Comparison of ENCODE assay signal across 34 cellular contexts in the genomic region with DNA sequence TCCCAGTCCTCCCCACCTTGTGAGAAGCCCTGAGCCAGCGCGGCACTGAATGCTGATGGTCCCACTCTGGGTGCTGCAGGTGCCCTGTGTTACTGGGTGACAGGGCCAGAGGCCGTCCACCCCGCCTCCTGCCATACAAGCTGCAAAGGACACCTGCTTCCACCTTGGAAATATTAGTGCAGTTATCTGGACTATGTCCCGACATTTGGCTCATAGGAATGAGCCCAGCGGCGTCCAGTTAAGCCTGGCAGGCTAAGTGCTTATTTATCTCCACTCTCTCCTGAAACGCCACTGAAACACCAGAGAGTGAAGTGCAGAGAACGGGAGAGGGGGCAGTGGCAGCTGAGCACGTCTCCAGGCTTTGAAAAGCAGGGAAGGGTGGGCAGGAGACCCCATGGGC.
DNase-seq lines count a peak whose midpoint lies in the region; ATAC-seq and TF ChIP-seq lines count a peak whose summit lies in the region.
"Had no signal": no experiment of that assay in that cellular context is flagged by ENCODE, and none has a peak within 500 bp of the region (broad histone marks: within the 10 kb centered on the region; RNA-seq: fewer than 3 reads in every experiment).

No MANE protein-coding gene starts in this region.

- 54 to 83% (median 58%) methylated on average over 10 of the region's 10 CpGs for WGBS in heart left ventricle, 4 donors
- 36% methylated on average over 4 of the region's 10 CpGs for WGBS in right lobe of liver (ENCODE audit: insufficient coverage, low coverage, low lambda C conversion rate, missing lambda C conversion rate)

- H3K4me3 ChIP-seq in heart left ventricle: no peak overlapping the region
- H3K4me3 ChIP-seq in right lobe of liver: no peak overlapping the region
- H3K4me3 ChIP-seq in BE2C (ENCODE audit: low read depth, low read length): no peak overlapping the region
- H3K4me3 ChIP-seq: esophagus squamous epithelium, GM12878, hepatocyte, left lung, thoracic aorta, vagina had no signal

- peaks cover 10% of the 10 kb centered on the region for H3K36me3 Mint-ChIP-seq in activated CD4-positive, alpha-beta memory T cell treated with anti-CD3 and anti-CD28 coated beads, Interleukin-2, amount 10 ng/mL, durations not matched to agents 7 days and 5 days (ENCODE audit: low read depth)
- H3K36me3 Mint-ChIP-seq in naive thymus-derived CD8-positive, alpha-beta T cell: peaks cover 0 to 39% (median 22%) of the 10 kb centered on the region in 3 donors

- ATAC-seq in Right ventricle myocardium inferior (peak; percentile 52), heart left ventricle (peak; percentile 37 to 66 (median 51)), right lobe of liver (peak; percentile 42 to 71 (median 60))
- no peak for ATAC-seq in naive thymus-derived CD8-positive, alpha-beta T cell
- ATAC-seq: activated CD8-positive, alpha-beta T cell treated with anti-CD3 and anti-CD28 coated beads for 36 hours; GM12878; left lung; naive thymus-derived CD4-positive, alpha-beta T cell had no signal

- peak overlapping the region in 10 of 12 donors; percentile 19 to 83 (median 72) for H3K27ac ChIP-seq in heart left ventricle
- H3K27ac ChIP-seq in right lobe of liver: peak overlapping the region; percentile 36 to 54 (median 45)
- H3K27ac ChIP-seq: esophagus squamous epithelium, left lung, thoracic aorta, vagina had no signal

- DNase-seq in Right ventricle myocardium inferior (ENCODE audit: missing footprints) (no peak), cardiac septum (ENCODE audit: low spot score) (no peak), heart left ventricle (no peak), right lobe of liver (peak in 1 of 3 donors; percentile 83), A172 (ENCODE audit: low spot score) (no peak), BE2C (no peak)
- no peak for DNase-seq in activated CD4-positive, alpha-beta memory T cell treated with anti-CD3 and anti-CD28 coated beads, Interleukin-2, amount 10 ng/mL, durations not matched to agents 7 days and 5 days
- DNase-seq in naive thymus-derived CD8-positive, alpha-beta T cell: no peak
- DNase-seq: activated CD4-positive, CD25-positive, alpha-beta regulatory T cell treated with anti-CD3 and anti-CD28 coated beads, Interleukin-2, amount 50 U/mL, for 72 hours; activated CD8-positive, alpha-beta T cell treated with anti-CD3 and anti-CD28 coated beads for 36 hours; AML-193; amygdala; esophagus squamous epithelium; foreskin melanocyte; GOT3; immature natural killer cell; left lung; midbrain; naive thymus-derived CD4-positive, alpha-beta T cell; NCI-H1092 treated with DMSO at 0.1 percent for 48 hours; NCI-H1930; NCI-H748 treated with DMSO at 0.1 percent for 48 hours; RPMI8226; stimulated activated CD4-positive, alpha-beta T cell treated with anti-CD3 and anti-CD28 coated beads, Interleukin-15, amount 100 ng/mL, for 24 hours; stimulated activated naive CD4-positive, alpha-beta T cell had no signal

- no peaks in the 10 kb centered on the region for H3K27me3 ChIP-seq in heart left ventricle
- H3K27me3 ChIP-seq in right lobe of liver: no peaks in the 10 kb centered on the region
- H3K27me3 ChIP-seq in BE2C: no peaks in the 10 kb centered on the region
- H3K27me3 ChIP-seq: esophagus squamous epithelium, hepatocyte, left lung, vagina had no signal

- TF ChIP-seq CTCF in heart left ventricle (IDR thresholded peaks at IDR 0.05) (no peak), right lobe of liver (IDR thresholded peaks at IDR 0.05) (no peak), BE2C (IDR thresholded peaks at IDR 0.05; ENCODE audit: low read depth, low read length) (no peak)

- POLR2A ChIA-PET in activated CD4-positive, alpha-beta memory T cell treated with anti-CD3 and anti-CD28 coated beads, Interleukin-2, amount 10 ng/mL, durations not matched to agents 7 days and 5 days (lab: Charles Lee): no interaction called here
- POLR2A ChIA-PET in naive thymus-derived CD8-positive, alpha-beta T cell (lab: Charles Lee): interaction anchor here (0.6 kb wide), 1 partner anchor 37 kb away, joined by 4 read pairs; no protein-coding TSS in a partner anchor

- no peaks in the 10 kb centered on the region for H3K9me3 Mint-ChIP-seq in activated CD4-positive, alpha-beta memory T cell treated with anti-CD3 and anti-CD28 coated beads, Interleukin-2, amount 10 ng/mL, durations not matched to agents 7 days and 5 days
- H3K9me3 Mint-ChIP-seq in naive thymus-derived CD8-positive, alpha-beta T cell: no peaks in the 10 kb centered on the region
- H3K9me3 Mint-ChIP-seq: activated naive CD4-positive, alpha-beta T cell treated with anti-CD3 and anti-CD28 coated beads, Interleukin-2, amount 50 U/mL, for 24 hours; activated T-helper 2 cell treated with anti-CD3 and anti-CD28 coated beads, Interferon-gamma antibody, Interleukin-2, Interleukin-4, amounts not matched to agents 10 μg/mL and 5 μg/mL and 100 μg/mL, durations not matched to agents 14 hours and 24 hours and 36 hours; immature natural killer cell; T-helper 1 cell treated with Interleukin-12 subunit alpha and Interleukin-12 subunit beta and Interleukin-4 antibody, amounts not matched to agents 30 μg/mL and 1 μg/mL, for 36 hours had no signal

- H3K4me3 Mint-ChIP-seq in activated CD4-positive, alpha-beta memory T cell treated with anti-CD3 and anti-CD28 coated beads, Interleukin-2, amount 10 ng/mL, durations not matched to agents 7 days and 5 days: no peak overlapping the region
- no peak overlapping the region for H3K4me3 Mint-ChIP-seq in naive thymus-derived CD8-positive, alpha-beta T cell
- H3K4me3 Mint-ChIP-seq: activated CD8-positive, alpha-beta T cell treated with anti-CD3 and anti-CD28 coated beads for 36 hours; activated naive CD4-positive, alpha-beta T cell treated with anti-CD3 and anti-CD28 coated beads, Interleukin-2, amount 50 U/mL, for 24 hours; CD4-positive, alpha-beta memory T cell; dendritic cell treated with granulocyte-macrophage colony-stimulating factor and Interleukin-4, amounts not matched to agents 40 ng/mL and 50 ng/mL, for 4 days; immature natural killer cell; naive thymus-derived CD4-positive, alpha-beta T cell; T-helper 1 cell treated with Interleukin-12 subunit alpha and Interleukin-12 subunit beta and Interleukin-4 antibody, amounts not matched to agents 30 μg/mL and 1 μg/mL, for 36 hours had no signal

- H3K4me1 Mint-ChIP-seq in activated CD4-positive, alpha-beta memory T cell treated with anti-CD3 and anti-CD28 coated beads, Interleukin-2, amount 10 ng/mL, durations not matched to agents 7 days and 5 days: no peaks in the 10 kb centered on the region
- peaks cover 0 to 6% (median 2%) of the 10 kb centered on the region in 4 donors for H3K4me1 Mint-ChIP-seq in naive thymus-derived CD8-positive, alpha-beta T cell
- H3K4me1 Mint-ChIP-seq: activated naive CD4-positive, alpha-beta T cell treated with anti-CD3 and anti-CD28 coated beads, Interleukin-2, amount 50 U/mL, for 24 hours; CD4-positive, alpha-beta memory T cell; immature natural killer cell; naive thymus-derived CD4-positive, alpha-beta T cell had no signal

- intact Hi-C loops in Right ventricle myocardium inferior (cut with DNase I): no loop called here
- intact Hi-C loops in cardiac septum (cut with DNase I): no loop called here
- intact Hi-C loops in heart left ventricle (cut with DNase I): no loop called here
- intact Hi-C loops in right lobe of liver (cut with DNase I): no loop called here

- H3K9me3 ChIP-seq in heart left ventricle: no peaks in the 10 kb centered on the region
- no peaks in the 10 kb centered on the region for H3K9me3 ChIP-seq in right lobe of liver
- no peaks in the 10 kb centered on the region for H3K9me3 ChIP-seq in BE2C
- H3K9me3 ChIP-seq: esophagus squamous epithelium, thoracic aorta, vagina had no signal

- peaks cover 0 to 25% (median 8%) of the 10 kb centered on the region in 12 donors for H3K4me1 ChIP-seq in heart left ventricle
- peaks cover 0 to 21% (median 10%) of the 10 kb centered on the region in 4 donors for H3K4me1 ChIP-seq in right lobe of liver
- peaks cover 24% of the 10 kb centered on the region for H3K4me1 ChIP-seq in BE2C
- H3K4me1 ChIP-seq: esophagus squamous epithelium, left lung had no signal

- peaks cover 0 to 52% (median 35%) of the 10 kb centered on the region in 9 donors for H3K36me3 ChIP-seq in heart left ventricle
- peaks cover 0 to 15% (median 0%) of the 10 kb centered on the region in 4 donors for H3K36me3 ChIP-seq in right lobe of liver
- H3K36me3 ChIP-seq in BE2C: peaks cover 16% of the 10 kb centered on the region

- CTCF ChIA-PET in activated CD4-positive, alpha-beta memory T cell treated with anti-CD3 and anti-CD28 coated beads, Interleukin-2, amount 10 ng/mL, durations not matched to agents 7 days and 5 days (lab: Charles Lee): no interaction called here

- H3K27me3 Mint-ChIP-seq in activated CD4-positive, alpha-beta memory T cell treated with anti-CD3 and anti-CD28 coated beads, Interleukin-2, amount 10 ng/mL, durations not matched to agents 7 days and 5 days: no peaks in the 10 kb centered on the region
- no peaks in the 10 kb centered on the region for H3K27me3 Mint-ChIP-seq in naive thymus-derived CD8-positive, alpha-beta T cell
- H3K27me3 Mint-ChIP-seq: activated CD8-positive, alpha-beta T cell treated with anti-CD3 and anti-CD28 coated beads for 36 hours; activated naive CD4-positive, alpha-beta T cell treated with anti-CD3 and anti-CD28 coated beads, Interleukin-2, amount 50 U/mL, for 24 hours; CD4-positive, alpha-beta memory T cell; dendritic cell treated with granulocyte-macrophage colony-stimulating factor and Interleukin-4, amounts not matched to agents 40 ng/mL and 50 ng/mL, for 4 days; naive thymus-derived CD4-positive, alpha-beta T cell had no signal

- no peak overlapping the region for H3K27ac Mint-ChIP-seq in activated CD4-positive, alpha-beta memory T cell treated with anti-CD3 and anti-CD28 coated beads, Interleukin-2, amount 10 ng/mL, durations not matched to agents 7 days and 5 days
- peak overlapping the region in 1 of 10 donors; percentile 43 for H3K27ac Mint-ChIP-seq in naive thymus-derived CD8-positive, alpha-beta T cell
- H3K27ac Mint-ChIP-seq: activated CD8-positive, alpha-beta T cell treated with anti-CD3 and anti-CD28 coated beads for 36 hours; activated naive CD4-positive, alpha-beta T cell treated with anti-CD3 and anti-CD28 coated beads, Interleukin-2, amount 50 U/mL, for 24 hours; activated T-helper 2 cell treated with anti-CD3 and anti-CD28 coated beads, Interferon-gamma antibody, Interleukin-2, Interleukin-4, amounts not matched to agents 10 μg/mL and 5 μg/mL and 100 μg/mL, durations not matched to agents 14 hours and 24 hours and 36 hours; dendritic cell treated with granulocyte-macrophage colony-stimulating factor and Interleukin-4, amounts not matched to agents 40 ng/mL and 50 ng/mL, for 4 days; immature natural killer cell; naive thymus-derived CD4-positive, alpha-beta T cell; T-helper 1 cell treated with Interleukin-12 subunit alpha and Interleukin-12 subunit beta and Interleukin-4 antibody, amounts not matched to agents 30 μg/mL and 1 μg/mL, for 36 hours had no signal

- TF ChIP-seq POLR2A in heart left ventricle (IDR thresholded peaks at IDR 0.05) (no peak), right lobe of liver (IDR thresholded peaks at IDR 0.05) (no peak)

Comparison
In these comparisons a context has a peak if more than half of its experiments do, and no peak if none do; other contexts are left out.
1. ATAC-seq: peak in Right ventricle myocardium inferior (single experiment), heart left ventricle (4 of 4) and right lobe of liver (4 of 4); none in naive thymus-derived CD8-positive, alpha-beta T cell (0 of 2).